In genomic region chr2:182715896-182716664, GRCh38 we compare ENCODE assay signal across 9 cellular contexts. TPM values are rescaled to one million over a fixed set of nuclear protein-coding genes. Genes with fewer than 3 reads are reported as not detected.
DNase-seq lines count a peak whose midpoint lies in the region; ATAC-seq and TF ChIP-seq lines count a peak whose summit lies in the region.
"Had no signal": no experiment of that assay in that cellular context is flagged by ENCODE, and none has a peak within 500 bp of the region (broad histone marks: within the 10 kb centered on the region; RNA-seq: fewer than 3 reads in every experiment).

Gene DNAJC10, plus strand, starts transcription at chr2:182716257. Its CDS starts 1,830 bp downstream, at chr2:182718087.

- no peak for TF ChIP-seq CTCF in BJ (IDR thresholded peaks at IDR 0.05; ENCODE audit: insufficient read depth, low read depth, low read length)
- no peak for TF ChIP-seq CTCF in left lung (IDR thresholded peaks at IDR 0.05)

- no peak within 1 kb of the TSS for H3K4me3 Mint-ChIP-seq in activated CD4-positive, alpha-beta T cell treated with anti-CD3 and anti-CD28 coated beads, Interleukin-2, amount 10 ng/mL, durations not matched to agents 7 days and 5 days
- H3K4me3 Mint-ChIP-seq: stimulated activated naive CD8-positive, alpha-beta T cell treated with anti-CD3 and anti-CD28 coated beads, Interleukin-15, Interleukin-2, amounts not matched to agents 100 ng/mL and 50 ng/mL, for 24 hours had no signal

- H3K9me3 Mint-ChIP-seq in activated CD4-positive, alpha-beta T cell treated with anti-CD3 and anti-CD28 coated beads, Interleukin-2, amount 10 ng/mL, durations not matched to agents 7 days and 5 days = no peaks in the 10 kb centered on the region
- H3K9me3 Mint-ChIP-seq: stimulated activated naive CD8-positive, alpha-beta T cell treated with anti-CD3 and anti-CD28 coated beads, Interleukin-15, Interleukin-2, amounts not matched to agents 100 ng/mL and 50 ng/mL, for 24 hours had no signal

- CTCF ChIA-PET in BJ (lab: Yijun Ruan, JAX) = interaction anchor here (0.7 to 0.8 kb wide), 2 partner anchors 12 to 19 kb away, joined by 3 to 4 read pairs; no protein-coding TSS in a partner anchor
- CTCF ChIA-PET in activated CD4-positive, alpha-beta T cell treated with anti-CD3 and anti-CD28 coated beads, Interleukin-2, amount 10 ng/mL, durations not matched to agents 7 days and 5 days (lab: Charles Lee) = no interaction called here

- H3K4me3 ChIP-seq in BJ (ENCODE audit: low read depth, low read length) = peak within 1 kb of the TSS; percentile 59
- H3K4me3 ChIP-seq in left lung = peak within 1 kb of the TSS; percentile 84 to 99

- peaks cover 4 to 41% of the 10 kb centered on the region in 2 donors for H3K4me1 ChIP-seq in left lung

- peaks cover 7% of the 10 kb centered on the region for H3K4me1 Mint-ChIP-seq in activated CD4-positive, alpha-beta T cell treated with anti-CD3 and anti-CD28 coated beads, Interleukin-2, amount 10 ng/mL, durations not matched to agents 7 days and 5 days

- H3K9me3 ChIP-seq in left lung = no peaks in the 10 kb centered on the region

- H3K27me3 ChIP-seq in BJ (ENCODE audit: control insufficient read depth, insufficient read depth, low read length) (no peaks in the 10 kb centered on the region), left lung (no peaks in the 10 kb centered on the region)

- POLR2A ChIA-PET in BJ (lab: Charles Lee) = interaction anchor here (0.6 kb wide), 2 partner anchors 85 to 1001 kb away, joined by 3 read pairs; no protein-coding TSS in a partner anchor
- POLR2A ChIA-PET in activated CD4-positive, alpha-beta T cell treated with anti-CD3 and anti-CD28 coated beads, Interleukin-2, amount 10 ng/mL, durations not matched to agents 7 days and 5 days (lab: Charles Lee) = no interaction called here

- peaks cover 4% of the 10 kb centered on the region for H3K36me3 Mint-ChIP-seq in activated CD4-positive, alpha-beta T cell treated with anti-CD3 and anti-CD28 coated beads, Interleukin-2, amount 10 ng/mL, durations not matched to agents 7 days and 5 days (ENCODE audit: low read depth)

- TF ChIP-seq POLR2A in GM19193 (IDR thresholded peaks at IDR 0.05; ENCODE audit: extremely low read depth, insufficient read depth, insufficient read length) = peak; percentile 90

- peak within 1 kb of the TSS; percentile 85 to 95 for H3K27ac ChIP-seq in left lung

- no peak within 1 kb of the TSS for H3K27ac Mint-ChIP-seq in activated CD4-positive, alpha-beta T cell treated with anti-CD3 and anti-CD28 coated beads, Interleukin-2, amount 10 ng/mL, durations not matched to agents 7 days and 5 days

- intact Hi-C loops in left lung (cut with DNase I) = no loop called here

- no peaks in the 10 kb centered on the region for H3K36me3 ChIP-seq in BJ (ENCODE audit: control insufficient read depth, insufficient read depth, low read length)
- H3K36me3 ChIP-seq in left lung = peaks cover 0 to 12% of the 10 kb centered on the region in 2 donors

- peaks cover 4% of the 10 kb centered on the region for H3K27me3 Mint-ChIP-seq in activated CD4-positive, alpha-beta T cell treated with anti-CD3 and anti-CD28 coated beads, Interleukin-2, amount 10 ng/mL, durations not matched to agents 7 days and 5 days

- DNase-seq in BJ (ENCODE audit: low read depth) (peak; percentile 56), NCI-H510A treated with DMSO at 0.1 percent for 48 hours (lab: John Stamatoyannopoulos, UW) (peak; percentile 97), dedifferentiated amniotic fluid mesenchymal stem cell (ENCODE audit: extremely low spot score) (peak; percentile 90), left lung (peak; percentile 92 to 99)
- peak; percentile 87 for DNase-seq in activated CD4-positive, alpha-beta T cell treated with anti-CD3 and anti-CD28 coated beads, Interleukin-2, amount 10 ng/mL, durations not matched to agents 7 days and 5 days
- DNase-seq in stimulated activated CD4-positive, alpha-beta T cell treated with anti-CD3 and anti-CD28 coated beads, Interleukin-2, amount 100 ng/mL, for 48 hours = peak; percentile 79 to 82

- peak; percentile 91 for ATAC-seq in HG03432 (IDR thresholded peaks at IDR 0.05; ENCODE audit: unreplicated experiment)
- ATAC-seq in left lung = peak; percentile 98

RNA-seq across cellular contexts. Expression of gene DNAJC10, which starts in this region (rescaled TPM):
- 22.6 and 54.5 TPM in 2 replicates for polyA plus RNA-seq in BJ (2011; rRNA removed)
- polyA minus RNA-seq in BJ (2011; rRNA and poly(A)+ RNA removed) = 23.3 and 26.1 TPM in 2 replicates
- 10 to 100 TPM; 48.6 to 52.5 TPM for total RNA-seq in activated CD4-positive, alpha-beta T cell treated with anti-CD3 and anti-CD28 coated beads, Interleukin-2, amount 10 ng/mL, durations not matched to agents 7 days and 5 days
- 100 to 1,000 TPM; 120 to 163 TPM for total RNA-seq in left lung

Comparison
In these comparisons a context has a peak if more than half of its experiments do, and no peak if none do; other contexts are left out.
1. Peak in every context shown above with its lines: DNase-seq, ATAC-seq, H3K4me3 ChIP-seq and H3K27ac ChIP-seq.